Comparison of ENCODE assay signal across 13 cellular contexts in genomic region chr14:50389668-50390441, GRCh38.
"Had no signal": no experiment of that assay in that cellular context is flagged by ENCODE, and none has a peak within 500 bp of the region (broad histone marks: within the 10 kb centered on the region; RNA-seq: fewer than 3 reads in every experiment).

No MANE protein-coding gene starts in this region.

- H3K4me3 ChIP-seq: dorsolateral prefrontal cortex, lung, vagina had no signal

- ATAC-seq: activated T-cell treated with anti-CD3 and anti-CD28 coated beads, Interleukin-2, amount 50 U/mL, for 72 hours; esophagus mucosa; natural killer cell treated with Interleukin-12 subunit alpha and Interleukin-12 subunit beta and Interleukin-15 and Interleukin-18, amount 100 ng/mL, for 72 hours had no signal

- FAIRE-seq: bronchial epithelial cell had no signal

- H3K36me3 Mint-ChIP-seq: activated CD4-positive, alpha-beta memory T cell treated with anti-CD3 and anti-CD28 coated beads for 36 hours; natural killer cell treated with Interleukin-12 subunit alpha and Interleukin-12 subunit beta and Interleukin-15 and Interleukin-18, amount 100 ng/mL, for 72 hours had no signal

- H3K27me3 Mint-ChIP-seq: activated CD4-positive, alpha-beta memory T cell treated with anti-CD3 and anti-CD28 coated beads for 36 hours; natural killer cell treated with Interleukin-12 subunit alpha and Interleukin-12 subunit beta and Interleukin-15 and Interleukin-18, amount 100 ng/mL, for 72 hours had no signal

- H3K27ac Mint-ChIP-seq: activated CD4-positive, alpha-beta memory T cell treated with anti-CD3 and anti-CD28 coated beads for 36 hours; activated T-cell treated with anti-CD3 and anti-CD28 coated beads, Interleukin-2, amount 50 U/mL, for 72 hours; natural killer cell treated with Interleukin-12 subunit alpha and Interleukin-12 subunit beta and Interleukin-15 and Interleukin-18, amount 100 ng/mL, for 72 hours had no signal

- H3K36me3 ChIP-seq: vagina had no signal

- H3K27ac ChIP-seq: dorsolateral prefrontal cortex, vagina had no signal

- H3K9me3 ChIP-seq: vagina had no signal

- H3K4me3 Mint-ChIP-seq: activated CD4-positive, alpha-beta memory T cell treated with anti-CD3 and anti-CD28 coated beads for 36 hours; activated T-cell treated with anti-CD3 and anti-CD28 coated beads, Interleukin-2, amount 50 U/mL, for 72 hours; natural killer cell treated with Interleukin-12 subunit alpha and Interleukin-12 subunit beta and Interleukin-15 and Interleukin-18, amount 100 ng/mL, for 72 hours had no signal

- DNase-seq: activated CD4-positive, alpha-beta memory T cell treated with anti-CD3 and anti-CD28 coated beads for 36 hours; activated gamma-delta T cell treated with Interleukin-2 at 50 U/mL for 16 hours; activated T-cell treated with anti-CD3 and anti-CD28 coated beads, Interleukin-2, amount 50 U/mL, for 72 hours; aorta; dorsolateral prefrontal cortex; glutamatergic neuron; stimulated activated CD4-positive, alpha-beta T cell treated with anti-CD3 and anti-CD28 coated beads, Interleukin-4, amount 100 ng/mL, for 4 hours; T-helper 9 cell had no signal

- H3K27me3 ChIP-seq: dorsolateral prefrontal cortex, vagina had no signal

- H3K9me3 Mint-ChIP-seq: activated CD4-positive, alpha-beta memory T cell treated with anti-CD3 and anti-CD28 coated beads for 36 hours; activated T-cell treated with anti-CD3 and anti-CD28 coated beads, Interleukin-2, amount 50 U/mL, for 72 hours; natural killer cell treated with Interleukin-12 subunit alpha and Interleukin-12 subunit beta and Interleukin-15 and Interleukin-18, amount 100 ng/mL, for 72 hours had no signal
